Comparison of ENCODE assay signal across 9 cellular contexts in genomic region chr6:146545608-146546007, GRCh38. TPM values are rescaled to one million over a fixed set of nuclear protein-coding genes. Genes with fewer than 3 reads are reported as not detected.
A peak's percentile ranks its signal among the peaks of the same experiment; 100 is the strongest.
DNase-seq lines count a peak whose midpoint lies in the region; ATAC-seq and TF ChIP-seq lines count a peak whose summit lies in the region.
"Had no signal": no experiment of that assay in that cellular context is flagged by ENCODE, and none has a peak within 500 bp of the region (broad histone marks: within the 10 kb centered on the region; RNA-seq: fewer than 3 reads in every experiment).

No MANE protein-coding gene starts in this region.

- in situ Hi-C loops in astrocyte of the spinal cord (cut with HindIII; ENCODE audit: low sequenced_read_pairs), result no loop called here

- no peaks in the 10 kb centered on the region for H3K27me3 ChIP-seq in thymus (ENCODE audit: control insufficient read depth, insufficient read depth)

- DNase-seq in HS-27A (ENCODE audit: low read depth), result peak; percentile 43
- DNase-seq in astrocyte of the spinal cord (ENCODE audit: low read depth, low spot score), result peak; percentile 67
- DNase-seq in left kidney (ENCODE audit: low read depth, low spot score), result peak; percentile 31
- no peak for DNase-seq in NCI-H82 (lab: John Stamatoyannopoulos, UW)
- DNase-seq in NCI-H2171 treated with DMSO at 0.1 percent for 48 hours (lab: John Stamatoyannopoulos, UW), result no peak
- no peak for DNase-seq in HUDEP-2 (lab: John Stamatoyannopoulos, UW; ENCODE audit: unreplicated experiment in 76 of 76)
- DNase-seq: activated CD4-positive, alpha-beta memory T cell treated with anti-CD3 and anti-CD28 coated beads, Interleukin-2, amount 10 ng/mL, durations not matched to agents 7 days and 5 days had no signal

- H3K9me3 ChIP-seq in thymus (ENCODE audit: control insufficient read depth), result no peaks in the 10 kb centered on the region

- H3K36me3 ChIP-seq in thymus (ENCODE audit: control insufficient read depth, insufficient read depth), result no peaks in the 10 kb centered on the region

- peaks cover 18% of the 10 kb centered on the region for H3K4me1 ChIP-seq in thymus (ENCODE audit: control insufficient read depth, insufficient read depth, low read length)

- H3K4me3 ChIP-seq in astrocyte of the spinal cord (ENCODE audit: low read depth, low read length) (peak overlapping the region; percentile 84), thymus (ENCODE audit: low read length) (peak overlapping the region; percentile 85)

- H3K27ac ChIP-seq in thymus (ENCODE audit: low read depth), result no peak overlapping the region

- 17% methylated on average over 5 of the region's 5 CpGs for WGBS in thymus

- no peak for ATAC-seq in GM18498 (IDR thresholded peaks at IDR 0.05; ENCODE audit: unreplicated experiment)

- TF ChIP-seq CTCF in astrocyte of the spinal cord (IDR thresholded peaks at IDR 0.05; ENCODE audit: low read depth, low read length), result no peak

RNA-seq across cellular contexts. Expression of gene RAB32, which starts 2.0 kb away (rescaled TPM):
- polyA plus RNA-seq in thymus, result 41.3 TPM

RNA-seq across cellular contexts. Expression of gene ADGB, which starts 53.2 kb away (rescaled TPM):
- polyA plus RNA-seq in thymus, result 0.18 TPM

Comparison
In these comparisons a context has a peak if more than half of its experiments do, and no peak if none do; other contexts are left out.
1. DNase-seq: peak in HS-27A (single experiment), astrocyte of the spinal cord (single experiment) and left kidney (single experiment); none in NCI-H82 (single experiment), NCI-H2171 treated with DMSO at 0.1 percent for 48 hours (single experiment) and HUDEP-2 (0 of 76).